Comparison of ENCODE assay signal across 21 cellular contexts in the genomic region with DNA sequence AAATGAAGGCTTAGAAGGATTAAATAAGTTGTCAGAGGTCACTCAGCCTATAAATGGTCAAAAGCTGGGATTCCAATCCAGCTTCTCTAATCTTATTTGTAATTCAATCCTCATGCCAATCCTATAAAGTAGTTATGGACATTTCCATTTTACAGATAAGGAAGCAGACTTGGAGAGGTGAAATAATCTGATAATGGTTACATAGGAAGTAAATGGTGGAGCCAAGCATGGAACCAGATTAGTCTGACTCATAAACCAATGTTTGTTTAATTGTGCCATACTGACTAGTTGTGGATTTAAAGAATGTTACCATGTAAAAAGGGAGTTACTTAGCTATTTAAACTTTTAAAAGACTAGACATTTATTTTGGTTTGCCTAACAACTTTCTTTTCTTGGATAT. TPM values are rescaled to one million over a fixed set of nuclear protein-coding genes. Genes with fewer than 3 reads are reported as not detected.
DNase-seq lines count a peak whose midpoint lies in the region; ATAC-seq, FAIRE-seq and TF ChIP-seq lines count a peak whose summit lies in the region.
"Had no signal": no experiment of that assay in that cellular context is flagged by ENCODE, and none has a peak within 500 bp of the region (broad histone marks: within the 10 kb centered on the region; RNA-seq: fewer than 3 reads in every experiment).

No MANE protein-coding gene starts in this region.

- H3K36me3 Mint-ChIP-seq in natural killer cell treated with Interleukin-12 subunit alpha and Interleukin-12 subunit beta and Interleukin-15 and Interleukin-18, amount 100 ng/mL, for 72 hours: no peaks in the 10 kb centered on the region
- H3K36me3 Mint-ChIP-seq: activated naive CD8-positive, alpha-beta T cell treated with anti-CD3 and anti-CD28 coated beads, Interleukin-2, amount 10 ng/mL, durations not matched to agents 7 days and 5 days; mesothelial cell of epicardium; natural killer cell; stimulated activated naive B cell treated with anti-CD40 and anti-IgM and Interleukin-4, amounts not matched to agents 10 μg/mL and 1 μg/mL and 100 μg/mL, for 72 hours had no signal

- peaks cover 5 to 8% of the 10 kb centered on the region in 2 donors for H3K27me3 Mint-ChIP-seq in natural killer cell treated with Interleukin-12 subunit alpha and Interleukin-12 subunit beta and Interleukin-15 and Interleukin-18, amount 100 ng/mL, for 72 hours
- H3K27me3 Mint-ChIP-seq: CD4-positive, alpha-beta T cell had no signal

- H3K4me3 Mint-ChIP-seq in natural killer cell treated with Interleukin-12 subunit alpha and Interleukin-12 subunit beta and Interleukin-15 and Interleukin-18, amount 100 ng/mL, for 72 hours: no peak overlapping the region
- H3K4me3 Mint-ChIP-seq: activated naive CD8-positive, alpha-beta T cell treated with anti-CD3 and anti-CD28 coated beads, Interleukin-2, amount 10 ng/mL, durations not matched to agents 7 days and 5 days; CD4-positive, alpha-beta T cell; mesothelial cell of epicardium; natural killer cell; stimulated activated naive B cell treated with anti-CD40 and anti-IgM and Interleukin-4, amounts not matched to agents 10 μg/mL and 1 μg/mL and 100 μg/mL, for 72 hours had no signal

- no peaks in the 10 kb centered on the region for H3K4me1 Mint-ChIP-seq in natural killer cell treated with Interleukin-12 subunit alpha and Interleukin-12 subunit beta and Interleukin-15 and Interleukin-18, amount 100 ng/mL, for 72 hours (ENCODE audit: low read depth in 2 of 2)
- H3K4me1 Mint-ChIP-seq: activated naive CD8-positive, alpha-beta T cell treated with anti-CD3 and anti-CD28 coated beads, Interleukin-2, amount 10 ng/mL, durations not matched to agents 7 days and 5 days; mesothelial cell of epicardium; natural killer cell; stimulated activated naive B cell treated with anti-CD40 and anti-IgM and Interleukin-4, amounts not matched to agents 10 μg/mL and 1 μg/mL and 100 μg/mL, for 72 hours had no signal

- no peak for TF ChIP-seq CTCF in D721Med (IDR thresholded peaks at IDR 0.05; ENCODE audit: insufficient read depth, missing control alignments)

- no peak for ATAC-seq in natural killer cell treated with Interleukin-12 subunit alpha and Interleukin-12 subunit beta and Interleukin-15 and Interleukin-18, amount 100 ng/mL, for 72 hours
- ATAC-seq in GM21576 (IDR thresholded peaks at IDR 0.05; ENCODE audit: unreplicated experiment): no peak
- ATAC-seq: HCT116; natural killer cell; stimulated activated naive B cell treated with anti-CD40 and anti-IgM and Interleukin-4, amounts not matched to agents 10 μg/mL and 1 μg/mL and 100 μg/mL, for 72 hours had no signal

- DNase-seq in D721Med (ENCODE audit: insufficient read length, low spot score) (peak; percentile 26), NCI-H226 (peak; percentile 74), astrocyte of the hippocampus (ENCODE audit: low read depth, low spot score) (peak; percentile 64), hepatic stellate cell (ENCODE audit: low spot score) (peak; percentile 19), cerebellar nuclear complex (lab: John Stamatoyannopoulos, UW) (no peak), HuH-7 (ENCODE audit: low spot score) (no peak)
- no peak for DNase-seq in natural killer cell treated with Interleukin-12 subunit alpha and Interleukin-12 subunit beta and Interleukin-15 and Interleukin-18, amount 100 ng/mL, for 72 hours (ENCODE audit: low spot score)
- DNase-seq: activated CD4-positive, alpha-beta T cell treated with anti-CD3 and anti-CD28 coated beads for 48 hours; activated naive CD8-positive, alpha-beta T cell treated with anti-CD3 and anti-CD28 coated beads, Interleukin-2, amount 10 ng/mL, durations not matched to agents 7 days and 5 days; CD4-positive, alpha-beta T cell; DMS79; dorsolateral prefrontal cortex; erythroblast; natural killer cell; NCI-H1417; SHP77; stimulated activated naive B cell treated with anti-CD40 and anti-IgM and Interleukin-4, amounts not matched to agents 10 μg/mL and 1 μg/mL and 100 μg/mL, for 72 hours had no signal

- FAIRE-seq in D721Med (lab: Jason Lieb, UNC): peak; percentile 35

- no peaks in the 10 kb centered on the region for H3K9me3 Mint-ChIP-seq in natural killer cell treated with Interleukin-12 subunit alpha and Interleukin-12 subunit beta and Interleukin-15 and Interleukin-18, amount 100 ng/mL, for 72 hours
- H3K9me3 Mint-ChIP-seq: activated naive CD8-positive, alpha-beta T cell treated with anti-CD3 and anti-CD28 coated beads, Interleukin-2, amount 10 ng/mL, durations not matched to agents 7 days and 5 days; activated T-helper 2 cell treated with anti-CD3 and anti-CD28 coated beads, Interferon-gamma antibody, Interleukin-2, Interleukin-4, amounts not matched to agents 10 μg/mL and 5 μg/mL and 100 μg/mL, durations not matched to agents 14 hours and 24 hours and 36 hours; CD4-positive, alpha-beta T cell; mesothelial cell of epicardium; natural killer cell; stimulated activated naive B cell treated with anti-CD40 and anti-IgM and Interleukin-4, amounts not matched to agents 10 μg/mL and 1 μg/mL and 100 μg/mL, for 72 hours had no signal

- H3K27ac Mint-ChIP-seq in natural killer cell treated with Interleukin-12 subunit alpha and Interleukin-12 subunit beta and Interleukin-15 and Interleukin-18, amount 100 ng/mL, for 72 hours: no peak overlapping the region
- H3K27ac Mint-ChIP-seq: activated naive CD8-positive, alpha-beta T cell treated with anti-CD3 and anti-CD28 coated beads, Interleukin-2, amount 10 ng/mL, durations not matched to agents 7 days and 5 days; activated T-helper 2 cell treated with anti-CD3 and anti-CD28 coated beads, Interferon-gamma antibody, Interleukin-2, Interleukin-4, amounts not matched to agents 10 μg/mL and 5 μg/mL and 100 μg/mL, durations not matched to agents 14 hours and 24 hours and 36 hours; CD4-positive, alpha-beta T cell; mesothelial cell of epicardium; natural killer cell; stimulated activated naive B cell treated with anti-CD40 and anti-IgM and Interleukin-4, amounts not matched to agents 10 μg/mL and 1 μg/mL and 100 μg/mL, for 72 hours had no signal

RNA-seq across cellular contexts. Expression of gene KCNAB1, which starts 59.7 kb away (rescaled TPM):
- total RNA-seq in natural killer cell treated with Interleukin-12 subunit alpha and Interleukin-12 subunit beta and Interleukin-15 and Interleukin-18, amount 100 ng/mL, for 72 hours: not detected
- total RNA-seq: activated T-helper 2 cell treated with anti-CD3 and anti-CD28 coated beads, Interferon-gamma antibody, Interleukin-2, Interleukin-4, amounts not matched to agents 10 μg/mL and 5 μg/mL and 100 μg/mL, durations not matched to agents 14 hours and 24 hours and 36 hours; natural killer cell had no signal

Comparison
In these comparisons a context has a peak if more than half of its experiments do, and no peak if none do; other contexts are left out.
1. DNase-seq: peak in D721Med (single experiment), NCI-H226 (single experiment), astrocyte of the hippocampus (single experiment) and hepatic stellate cell (single experiment); none in cerebellar nuclear complex (0 of 2), natural killer cell treated with Interleukin-12 subunit alpha and Interleukin-12 subunit beta and Interleukin-15 and Interleukin-18, amount 100 ng/mL, for 72 hours (single experiment) and HuH-7 (single experiment).